Comparison of ENCODE assay signal across 9 cellular contexts in genomic region chr21:30138483-30138882, GRCh38. TPM values are rescaled to one million over a fixed set of nuclear protein-coding genes. Genes with fewer than 3 reads are reported as not detected.
"Had no signal": no experiment of that assay in that cellular context is flagged by ENCODE, and none has a peak within 500 bp of the region (broad histone marks: within the 10 kb centered on the region; RNA-seq: fewer than 3 reads in every experiment).

No MANE protein-coding gene starts in this region.

- FAIRE-seq: HTR-8/SVneo had no signal

- H3K27ac ChIP-seq: HL-60, KMS-11 had no signal

- H3K9ac ChIP-seq: KMS-11 had no signal

- DNase-seq: Karpas-422, KBM-7, KG1 had no signal

- H3K4me2 ChIP-seq: KMS-11 had no signal

RNA-seq across cellular contexts. Expression of gene CLDN17, which starts 28.1 kb away (rescaled TPM):
- total RNA-seq: HT-29, HT1080 had no signal
- polyA plus RNA-seq: IgD-negative memory B cell had no signal
